Comparison of ENCODE assay signal across 8 cellular contexts in genomic region chr7:21946228-21946709, GRCh38. TPM values are rescaled to one million over a fixed set of nuclear protein-coding genes. Genes with fewer than 3 reads are reported as not detected.
DNase-seq lines count a peak whose midpoint lies in the region; ATAC-seq, FAIRE-seq and TF ChIP-seq lines count a peak whose summit lies in the region.

No MANE protein-coding gene starts in this region.

- POLR2A ChIA-PET in CD8-positive, alpha-beta memory T cell (lab: Charles Lee), result no interaction called here

- H4K8ac ChIP-seq in neuronal stem cell (ENCODE audit: low read depth, low read length), result no peak overlapping the region

- H3K27me3 Mint-ChIP-seq in CD8-positive, alpha-beta memory T cell, result peaks cover 0 to 2% of the 10 kb centered on the region in 2 donors

- DNase-seq in CD8-positive, alpha-beta memory T cell, result no peak
- DNase-seq in neuronal stem cell (ENCODE audit: low spot score) (no peak), HTR-8/SVneo (ENCODE audit: insufficient read length, low spot score) (no peak), COR-L47 (lab: John Stamatoyannopoulos, UW) (no peak)

- H2BK5ac ChIP-seq in neuronal stem cell (ENCODE audit: low read length), result peak overlapping the region; percentile 35

- no peaks in the 10 kb centered on the region for H3K9me3 Mint-ChIP-seq in CD8-positive, alpha-beta memory T cell

- no peak for TF ChIP-seq CTCF in Loucy (conservative IDR thresholded peaks at IDR 0.05; ENCODE audit: low read length)

- peaks cover 11% of the 10 kb centered on the region for H3F3A ChIP-seq in Loucy (ENCODE audit: low read depth)

- no peak overlapping the region for H3K27ac ChIP-seq in CD8-positive, alpha-beta memory T cell (ENCODE audit: low read depth, low read length)
- H3K27ac ChIP-seq in duodenal mucosa (ENCODE audit: low read depth, low read length), result no peak overlapping the region
- H3K27ac ChIP-seq in neuronal stem cell (replicated peaks; ENCODE audit: low read length), result no peak overlapping the region

- H3K4me1 ChIP-seq in CD8-positive, alpha-beta memory T cell (ENCODE audit: insufficient read depth, low read length), result peaks cover 11% of the 10 kb centered on the region
- H3K4me1 ChIP-seq in Loucy (ENCODE audit: insufficient read depth, low read length, poor library complexity, severe bottlenecking) (peaks cover 65% of the 10 kb centered on the region), duodenal mucosa (ENCODE audit: control insufficient read depth in 1 of 2, insufficient read depth in 2 of 2, low read length in 2 of 2) (peaks cover 15 to 20% of the 10 kb centered on the region in 2 donors), neuronal stem cell (ENCODE audit: control insufficient read depth in 2 of 2, insufficient read depth in 1 of 2, low read depth in 1 of 2, low read length in 2 of 2) (peaks cover 9 to 14% of the 10 kb centered on the region in 2 donors)

- H3K14ac ChIP-seq in neuronal stem cell (ENCODE audit: low read length), result no peak overlapping the region

- H3K18ac ChIP-seq in neuronal stem cell (ENCODE audit: low read length), result no peak overlapping the region

- H3K27me3 ChIP-seq in CD8-positive, alpha-beta memory T cell (ENCODE audit: insufficient read depth, low read length, poor library complexity, severe bottlenecking), result no peaks in the 10 kb centered on the region
- H3K27me3 ChIP-seq in Loucy (ENCODE audit: insufficient read depth, low read length, poor library complexity, severe bottlenecking) (no peaks in the 10 kb centered on the region), duodenal mucosa (ENCODE audit: control insufficient read depth in 1 of 2, insufficient read depth in 2 of 2, low read length in 2 of 2) (no peaks in the 10 kb centered on the region), neuronal stem cell (ENCODE audit: control insufficient read depth in 3 of 3, insufficient read depth in 3 of 3, low read depth in 1 of 3, low read length in 3 of 3) (peaks cover 0 to 19% (median 0%) of the 10 kb centered on the region in 3 experiments)

- H3K4me3 ChIP-seq in CD8-positive, alpha-beta memory T cell (ENCODE audit: low read length), result peak overlapping the region; percentile 71
- H3K4me3 ChIP-seq in Loucy (ENCODE audit: low read length, poor library complexity, severe bottlenecking), result peak overlapping the region; percentile 86
- H3K4me3 ChIP-seq in duodenal mucosa (ENCODE audit: low read depth in 1 of 2, low read length in 2 of 2), result peak overlapping the region; percentile 77 to 80
- H3K4me3 ChIP-seq in neuronal stem cell (ENCODE audit: low read length in 2 of 2), result peak overlapping the region in 1 of 2 donors; percentile 72

- no CpG with 5 or more reads among the region's 7 CpGs for WGBS in neuronal stem cell (ENCODE audit: extremely low coverage in 2 of 2, insufficient read length in 2 of 2, insufficient replicate concordance in 1 of 2), 2 donors

- H2BK120ac ChIP-seq in neuronal stem cell (ENCODE audit: low read depth, low read length), result no peak overlapping the region

- no peaks in the 10 kb centered on the region for H4K20me1 ChIP-seq in Loucy (ENCODE audit: insufficient read depth, low read length, poor library complexity, severe bottlenecking)

- peaks cover 5 to 24% (median 16%) of the 10 kb centered on the region in 3 donors for H3K4me1 Mint-ChIP-seq in CD8-positive, alpha-beta memory T cell

- no peak overlapping the region for H4K91ac ChIP-seq in neuronal stem cell (ENCODE audit: low read depth, low read length, poor library complexity)

- no peak overlapping the region for H2AK5ac ChIP-seq in neuronal stem cell (ENCODE audit: low read depth, low read length)

- no peaks in the 10 kb centered on the region for H3K9me2 ChIP-seq in Loucy (replicated peaks; ENCODE audit: low read depth, low read length)

- no peaks in the 10 kb centered on the region for H3K9me3 ChIP-seq in CD8-positive, alpha-beta memory T cell (ENCODE audit: low read length)
- no peaks in the 10 kb centered on the region for H3K9me3 ChIP-seq in Loucy (ENCODE audit: insufficient read depth, low read depth, low read length)
- H3K9me3 ChIP-seq in duodenal mucosa (ENCODE audit: control insufficient read depth in 1 of 2, low read length in 2 of 2), result no peaks in the 10 kb centered on the region
- H3K9me3 ChIP-seq in neuronal stem cell (replicated peaks in 1 of 2; ENCODE audit: control insufficient read depth in 2 of 2, insufficient read depth in 1 of 2, low read depth in 1 of 2, low read length in 2 of 2), result no peaks in the 10 kb centered on the region

- no peak overlapping the region for H3K23ac ChIP-seq in neuronal stem cell (ENCODE audit: low read depth, low read length, poor library complexity)

- no peak overlapping the region for H2BK15ac ChIP-seq in neuronal stem cell (ENCODE audit: low read length)

- H3K36me3 ChIP-seq in CD8-positive, alpha-beta memory T cell (ENCODE audit: insufficient read depth, low read length), result no peaks in the 10 kb centered on the region
- H3K36me3 ChIP-seq in Loucy (ENCODE audit: insufficient read depth, low read length) (no peaks in the 10 kb centered on the region), duodenal mucosa (ENCODE audit: control insufficient read depth in 1 of 2, insufficient read depth in 2 of 2, low read length in 2 of 2) (no peaks in the 10 kb centered on the region), neuronal stem cell (replicated peaks in 1 of 2; ENCODE audit: control insufficient read depth in 2 of 2, insufficient read depth in 2 of 2, low read length in 2 of 2) (no peaks in the 10 kb centered on the region)

- H2BK12ac ChIP-seq in neuronal stem cell (ENCODE audit: low read length), result no peak overlapping the region

- H3K4me2 ChIP-seq in Loucy (ENCODE audit: low read depth, low read length, poor library complexity, severe bottlenecking), result peak overlapping the region; percentile 80
- H3K4me2 ChIP-seq in neuronal stem cell (ENCODE audit: insufficient read depth, low read length, poor library complexity, severe bottlenecking), result no peak overlapping the region

- peak overlapping the region; percentile 84 for H3K9ac ChIP-seq in Loucy (ENCODE audit: low read depth, low read length, poor library complexity, severe bottlenecking)
- no peak overlapping the region for H3K9ac ChIP-seq in duodenal mucosa (ENCODE audit: low read depth in 1 of 2, low read length in 2 of 2)
- H3K9ac ChIP-seq in neuronal stem cell (ENCODE audit: low read depth, low read length, poor library complexity), result no peak overlapping the region

- CTCF ChIA-PET in CD8-positive, alpha-beta memory T cell (lab: Charles Lee), result no interaction called here

- no peak for ATAC-seq in GM21529 (IDR thresholded peaks at IDR 0.05; ENCODE audit: unreplicated experiment)
- ATAC-seq in HG02973 (IDR thresholded peaks at IDR 0.05; ENCODE audit: unreplicated experiment), result no peak

- peak overlapping the region in 1 of 8 donors; percentile 9 for H3K27ac Mint-ChIP-seq in CD8-positive, alpha-beta memory T cell

- peaks cover 38% of the 10 kb centered on the region for H3K79me2 ChIP-seq in Loucy (ENCODE audit: insufficient read depth, low read length)

- H3K79me1 ChIP-seq in neuronal stem cell (ENCODE audit: low read depth, low read length), result no peaks in the 10 kb centered on the region

- H3K4ac ChIP-seq in neuronal stem cell (ENCODE audit: low read length), result no peak overlapping the region

- H2AFZ ChIP-seq in Loucy (ENCODE audit: low read length), result peak overlapping the region; percentile 49
- H2AFZ ChIP-seq in neuronal stem cell (ENCODE audit: low read length), result peak overlapping the region; percentile 99

- peak overlapping the region in 6 of 7 donors; percentile 39 to 86 (median 76) for H3K4me3 Mint-ChIP-seq in CD8-positive, alpha-beta memory T cell

- FAIRE-seq in HTR-8/SVneo (lab: Jason Lieb, UNC), result no peak

- peaks cover 0 to 3% (median 0%) of the 10 kb centered on the region in 3 donors for H3K36me3 Mint-ChIP-seq in CD8-positive, alpha-beta memory T cell

RNA-seq across cellular contexts. Expression of gene CDCA7L, which starts 0.6 kb away (rescaled TPM):
- 10 to 100 TPM; 75.5 to 75.9 TPM for total RNA-seq in CD8-positive, alpha-beta memory T cell
- 6.5 TPM for polyA plus RNA-seq in CD8-positive, alpha-beta memory T cell
- 32.0 TPM for polyA plus RNA-seq in neuronal stem cell (2013, experiment 1 of 2)
- polyA plus RNA-seq in neuronal stem cell (2013, experiment 2 of 2), result 28.4 TPM
